In the genomic region with DNA sequence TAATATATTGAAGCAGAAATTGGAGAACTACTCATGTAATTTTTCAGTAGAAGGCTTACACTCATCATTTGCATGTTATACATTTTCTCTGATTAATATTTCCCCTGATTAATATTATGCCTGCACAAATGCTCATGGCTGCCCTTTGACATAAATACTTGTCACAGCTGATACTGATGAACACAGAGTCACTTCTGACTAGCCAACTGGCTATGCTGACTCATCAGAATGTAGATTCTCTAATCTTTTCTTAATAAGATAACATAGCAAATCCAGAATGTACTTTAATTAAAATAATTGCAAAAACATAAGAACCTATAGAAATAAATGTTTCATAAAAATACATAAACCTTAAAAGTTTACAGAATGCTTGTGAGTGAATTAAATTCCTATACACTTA, we compare ENCODE assay signal across 23 cellular contexts. TPM values are rescaled to one million over a fixed set of nuclear protein-coding genes. Genes with fewer than 3 reads are reported as not detected.
DNase-seq lines count a peak whose midpoint lies in the region; TF ChIP-seq lines count a peak whose summit lies in the region.
"Had no signal": no experiment of that assay in that cellular context is flagged by ENCODE, and none has a peak within 500 bp of the region (broad histone marks: within the 10 kb centered on the region; RNA-seq: fewer than 3 reads in every experiment).

No MANE protein-coding gene starts in this region.

- no peaks in the 10 kb centered on the region for H3K9me2 ChIP-seq in PC-9 (ENCODE audit: insufficient read depth)
- H3K9me2 ChIP-seq: SK-N-SH had no signal

- H3K4me3 Mint-ChIP-seq in HFFc6: no peak overlapping the region

- TF ChIP-seq CTCF in mammary epithelial cell (conservative IDR thresholded peaks at IDR 0.05 in 1 of 2, IDR thresholded peaks at IDR 0.05 in 1 of 2; ENCODE audit: extremely low read depth in 1 of 2, insufficient read depth in 1 of 2, low read depth in 1 of 2, low read length in 2 of 2): no peak
- no peak for TF ChIP-seq CTCF in breast epithelium (IDR thresholded peaks at IDR 0.05)
- TF ChIP-seq CTCF in PC-9 (conservative IDR thresholded peaks at IDR 0.05): no peak
- TF ChIP-seq CTCF in epithelial cell of esophagus (IDR thresholded peaks at IDR 0.05; ENCODE audit: insufficient read depth, low read depth, low read length, missing control alignments): no peak
- TF ChIP-seq CTCF in HFFc6 (IDR thresholded peaks at IDR 0.05): no peak

- peaks cover 2% of the 10 kb centered on the region; the same call in 1 of the 2 replicates for H3K27me3 Mint-ChIP-seq in HFFc6 (ENCODE audit: insufficient read depth)

- intact Hi-C loops in mammary epithelial cell (cut with micrococcal nuclease) (loop anchor here (2.0 kb wide), 1 partner anchor 53 kb away; no protein-coding TSS in a partner anchor), breast epithelium (cut with DNase I; ENCODE audit: low total_unique reads) (no loop called here), PC-9 (cut with micrococcal nuclease; ENCODE audit: unreplicated experiment) (no loop called here)

- H3K36me3 ChIP-seq in mammary epithelial cell (ENCODE audit: insufficient read depth, low read length) (no peaks in the 10 kb centered on the region), breast epithelium (no peaks in the 10 kb centered on the region), PC-9 (ENCODE audit: low read depth) (no peaks in the 10 kb centered on the region)
- H3K36me3 ChIP-seq: HAP-1 had no signal

- peaks cover 16% of the 10 kb centered on the region for H3F3A ChIP-seq in PC-9 (ENCODE audit: insufficient read depth, low read depth)

- no peaks in the 10 kb centered on the region for H3K36me3 Mint-ChIP-seq in HFFc6 (ENCODE audit: low read depth)

- peak overlapping the region; percentile 90 for H3K27ac ChIP-seq in mammary epithelial cell (ENCODE audit: insufficient read depth, low read depth, low read length)
- no peak overlapping the region for H3K27ac ChIP-seq in breast epithelium
- peak overlapping the region; percentile 65 for H3K27ac ChIP-seq in PC-9
- H3K27ac ChIP-seq: C4-2B, HL-60, KMS-11 had no signal

- TF ChIP-seq POLR2A in breast epithelium (IDR thresholded peaks at IDR 0.05): no peak

- DNase-seq in mammary epithelial cell: peak; percentile 21
- no peak for DNase-seq in breast epithelium (ENCODE audit: low spot score in 2 of 2)
- no peak for DNase-seq in PC-9
- peak; percentile 63 for DNase-seq in epithelial cell of esophagus (ENCODE audit: low read depth)
- peak; percentile 13 for DNase-seq in renal cortical epithelial cell (ENCODE audit: low read depth)
- DNase-seq in CD1c-positive myeloid dendritic cell (ENCODE audit: extremely low spot score): no peak
- no peak for DNase-seq in HFFc6
- no peak for DNase-seq in NCI-H524 treated with DMSO at 0.1 percent for 48 hours (lab: John Stamatoyannopoulos, UW)
- DNase-seq: NCI-H1092 treated with DMSO at 0.1 percent for 48 hours, NCI-H1436 treated with DMSO at 0.1 percent for 48 hours, NCI-H1930, NCI-H2227 treated with DMSO at 0.1 percent for 48 hours, NCI-H510A, NCI-H748 treated with DMSO at 0.1 percent for 48 hours, SHP77 treated with DMSO at 0.1 percent for 48 hours, SK-N-SH had no signal

- in situ Hi-C loops in mammary epithelial cell (cut with MboI; ENCODE audit: low sequenced_read_pairs in 2 of 2): no loop called here

- no peak overlapping the region for H3K27ac Mint-ChIP-seq in HFFc6

- no peak overlapping the region for H3K4me2 ChIP-seq in mammary epithelial cell (ENCODE audit: insufficient read depth, low read depth, low read length)
- peak overlapping the region; percentile 50 for H3K4me2 ChIP-seq in PC-9
- H3K4me2 ChIP-seq: KMS-11, SK-N-SH had no signal

- no TSS peak for BruUV-seq in mammary epithelial cell (replicated peaks; lab: Mats Ljungman, UMichigan)
- BruUV-seq in PC-9 (replicated peaks; lab: Mats Ljungman, UMichigan): no TSS peak

- H3K27me3 ChIP-seq in mammary epithelial cell (ENCODE audit: insufficient read depth, low read length) (no peaks in the 10 kb centered on the region), breast epithelium (no peaks in the 10 kb centered on the region), PC-9 (ENCODE audit: insufficient read depth, low read depth) (no peaks in the 10 kb centered on the region)

- H3K4me1 ChIP-seq in mammary epithelial cell (ENCODE audit: insufficient read depth, low read length): peaks cover 25% of the 10 kb centered on the region
- no peaks in the 10 kb centered on the region for H3K4me1 ChIP-seq in breast epithelium
- H3K4me1 ChIP-seq in PC-9 (replicated peaks; ENCODE audit: insufficient read depth): peaks cover 24% of the 10 kb centered on the region
- H3K4me1 ChIP-seq: HAP-1 had no signal

- H2AFZ ChIP-seq in mammary epithelial cell (ENCODE audit: low read depth, low read length) (no peak overlapping the region), PC-9 (no peak overlapping the region)

- no peaks in the 10 kb centered on the region for H4K20me1 ChIP-seq in mammary epithelial cell (ENCODE audit: insufficient read depth, low read length)
- no peaks in the 10 kb centered on the region for H4K20me1 ChIP-seq in PC-9 (ENCODE audit: insufficient read depth)

- H3K79me2 ChIP-seq in mammary epithelial cell (ENCODE audit: insufficient read depth, low read length) (no peaks in the 10 kb centered on the region), PC-9 (ENCODE audit: low read depth) (no peaks in the 10 kb centered on the region)

- dilution Hi-C loops in mammary epithelial cell (cut with HindIII; ENCODE audit: low sequenced_read_pairs): loop anchor here (5.0 kb wide), 1 partner anchor 107 kb away; a partner anchor contains a TSS

- no peak overlapping the region for H3K9ac ChIP-seq in mammary epithelial cell (ENCODE audit: insufficient read depth, low read length)
- H3K9ac ChIP-seq: KMS-11, SK-N-SH had no signal

- CTCF ChIA-PET in mammary epithelial cell (lab: Charles Lee; ENCODE audit: low non-redundant PET) (interaction anchor here (0.6 kb wide), 1 partner anchor 24 kb away, joined by 3 read pairs; no protein-coding TSS in a partner anchor), PC-9 (lab: Charles Lee) (no interaction called here)

- H3K4me3 ChIP-seq in mammary epithelial cell (replicated peaks in 1 of 3; ENCODE audit: insufficient read depth in 1 of 3, low read depth in 2 of 3, low read length in 3 of 3): no peak overlapping the region
- H3K4me3 ChIP-seq in breast epithelium: no peak overlapping the region
- no peak overlapping the region for H3K4me3 ChIP-seq in PC-9
- H3K4me3 ChIP-seq in epithelial cell of esophagus (ENCODE audit: low read length): no peak overlapping the region
- H3K4me3 ChIP-seq: HAP-1 had no signal

- H3K9me3 ChIP-seq in mammary epithelial cell (replicated peaks; ENCODE audit: insufficient read depth, low read length): no peaks in the 10 kb centered on the region
- no peaks in the 10 kb centered on the region for H3K9me3 ChIP-seq in breast epithelium
- no peaks in the 10 kb centered on the region for H3K9me3 ChIP-seq in PC-9 (ENCODE audit: insufficient read depth, low read depth)
- H3K9me3 ChIP-seq: HAP-1, SK-N-SH had no signal

- no peaks in the 10 kb centered on the region for H3K9me3 Mint-ChIP-seq in HFFc6

- no peaks in the 10 kb centered on the region for H3K4me1 Mint-ChIP-seq in HFFc6 (ENCODE audit: low read depth)

- POLR2A ChIA-PET in PC-9 (lab: Charles Lee; ENCODE audit: unreplicated experiment): no interaction called here

RNA-seq across cellular contexts. Expression of a gene that starts 52.4 kb away (rescaled TPM):
- total RNA-seq in mammary epithelial cell (under 1 TPM in 1 of 2 donors, not detected in 1; 0.50 TPM), breast epithelium (not detected), PC-9 (2021) (0.22 and 0.23 TPM in 2 replicates), renal cortical epithelial cell (0.05 TPM in 1 of 2 replicates, not detected in the other)
- polyA plus RNA-seq in mammary epithelial cell: under 0.01 TPM
- polyA minus RNA-seq in mammary epithelial cell: not detected
- under 1 TPM in 5 of 6 experiments, not detected in 1; 0.02 to 0.03 (median 0.02) TPM for total RNA-seq in HFFc6 (2021; fragmentation: NEBNext Ultra II Directional; extraction: Animal tissue kit (Norgen Biotek cat#: 25700))
- total RNA-seq: A172, HT-29, OCI-LY7 had no signal
- polyA plus RNA-seq: SK-N-SH had no signal

Comparison
In these comparisons a context has a peak if more than half of its experiments do, and no peak if none do; other contexts are left out.
1. DNase-seq: peak in mammary epithelial cell (single experiment), epithelial cell of esophagus (single experiment) and renal cortical epithelial cell (single experiment); none in breast epithelium (0 of 2), PC-9 (0 of 2), CD1c-positive myeloid dendritic cell (single experiment), HFFc6 (single experiment) and NCI-H524 treated with DMSO at 0.1 percent for 48 hours (single experiment).
2. H3K27ac ChIP-seq: peak in mammary epithelial cell (single experiment) and PC-9 (single experiment); none in breast epithelium (0 of 2).